ENCODE assay signal across 8 cellular contexts in the genomic region with DNA sequence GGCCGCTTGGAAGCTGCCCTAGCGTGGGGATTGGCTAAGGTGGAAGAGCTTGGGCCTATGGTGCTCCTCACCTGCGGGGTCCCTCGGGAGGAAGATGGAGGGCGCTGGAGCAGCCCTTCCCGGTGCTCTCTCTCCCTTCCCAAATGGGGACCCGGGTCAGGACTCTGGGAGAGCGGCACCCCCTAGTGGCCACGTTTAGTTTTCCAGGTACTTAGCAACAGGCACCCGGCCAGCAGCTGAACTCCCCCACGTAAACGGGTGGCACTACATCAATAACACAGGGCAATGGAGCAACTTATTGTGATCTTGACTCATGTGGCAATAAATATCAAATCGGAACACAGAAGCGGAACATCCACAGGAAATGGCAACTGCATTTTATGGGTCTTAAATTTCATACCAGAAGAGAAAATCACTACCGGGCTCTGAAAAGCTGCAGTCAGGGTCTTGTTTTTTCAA.
DNase-seq lines count a peak whose midpoint lies in the region; ATAC-seq, FAIRE-seq and TF ChIP-seq lines count a peak whose summit lies in the region.

No MANE protein-coding gene starts in this region.

- no peaks in the 10 kb centered on the region for H3K9me2 ChIP-seq in OCI-LY7 (ENCODE audit: insufficient read depth, low read length)

- CTCF ChIA-PET in OCI-LY7 (lab: Charles Lee; ENCODE audit: unreplicated experiment) = no interaction called here

- no peak for TF ChIP-seq POLR2A in GM12892 (IDR thresholded peaks at IDR 0.05; ENCODE audit: low read depth, low read length)

- no peak overlapping the region for H3K27ac ChIP-seq in OCI-LY7 (ENCODE audit: low read depth, low read length, poor library complexity, severe bottlenecking)

- H3K27me3 ChIP-seq in kidney epithelial cell (ENCODE audit: control insufficient read depth, insufficient read depth, low read length) = no peaks in the 10 kb centered on the region

- no peak for ATAC-seq in HG03095 (IDR thresholded peaks at IDR 0.05; ENCODE audit: unreplicated experiment)

- no peaks in the 10 kb centered on the region for H3K9me3 ChIP-seq in OCI-LY7 (ENCODE audit: low read length)

- H3K36me3 ChIP-seq in OCI-LY7 (ENCODE audit: insufficient read depth, low read length) = no peaks in the 10 kb centered on the region
- no peaks in the 10 kb centered on the region for H3K36me3 ChIP-seq in kidney epithelial cell (ENCODE audit: control insufficient read depth, insufficient read depth, low read length)

- peak; percentile 79 for TF ChIP-seq CTCF in AG09309 (IDR thresholded peaks at IDR 0.05; ENCODE audit: control insufficient read depth, insufficient read depth, low read depth, low read length, missing control alignments)
- TF ChIP-seq CTCF in OCI-LY7 (conservative IDR thresholded peaks at IDR 0.05; ENCODE audit: low read length) = peak; percentile 86
- TF ChIP-seq CTCF in kidney epithelial cell (IDR thresholded peaks at IDR 0.05; ENCODE audit: insufficient read depth, low read length, poor library complexity, severe bottlenecking) = peak; percentile 88

- H3K4me1 ChIP-seq in OCI-LY7 (ENCODE audit: insufficient read depth, low read length, poor library complexity, severe bottlenecking) = no peaks in the 10 kb centered on the region

- intact Hi-C loops in OCI-LY7 (cut with micrococcal nuclease; ENCODE audit: unreplicated experiment) = loop anchor here (10.0 kb wide), 1 partner anchor 1030 kb away; no protein-coding TSS in a partner anchor

- DNase-seq in AG09309 (ENCODE audit: low read depth) (peak; percentile 53), GM12892 (ENCODE audit: insufficient read length) (peak; percentile 45), HPDE6-E6E7 (ENCODE audit: extremely low spot score) (peak; percentile 59), OCI-LY7 (ENCODE audit: low spot score) (peak; percentile 47), T47D (ENCODE audit: low read depth in 1 of 2, low spot score in 1 of 2) (peak; percentile 13 to 64), kidney epithelial cell (ENCODE audit: low read depth) (peak; percentile 55)
- DNase-seq in stimulated activated CD4-positive, alpha-beta T cell treated with anti-CD3 and anti-CD28 coated beads, Interleukin-4, amount 100 ng/mL, for 48 hours (ENCODE audit: low read depth in 2 of 2) = peak; percentile 39 to 52

- POLR2A ChIA-PET in OCI-LY7 (lab: Charles Lee) = no interaction called here

- H3K4me2 ChIP-seq in OCI-LY7 (ENCODE audit: low read length) = no peak overlapping the region

- no peaks in the 10 kb centered on the region for H3K79me2 ChIP-seq in OCI-LY7 (ENCODE audit: insufficient read depth, low read depth, low read length)

- no peaks in the 10 kb centered on the region for H4K20me1 ChIP-seq in OCI-LY7 (ENCODE audit: insufficient read depth, low read length)

- no TSS peak for BruUV-seq in OCI-LY7 (replicated peaks; lab: Mats Ljungman, UMichigan)

- H2AFZ ChIP-seq in OCI-LY7 (ENCODE audit: low read length) = no peak overlapping the region

- H3K4me3 ChIP-seq in AG09309 (ENCODE audit: control insufficient read depth, low read depth, low read length) (no peak overlapping the region), OCI-LY7 (ENCODE audit: low read depth, low read length, poor library complexity, severe bottlenecking) (no peak overlapping the region), kidney epithelial cell (ENCODE audit: low read depth, low read length) (no peak overlapping the region)

- FAIRE-seq in GM12892 (lab: Jason Lieb, UNC) = peak; percentile 81

- in situ Hi-C loops in T47D (cut with HindIII; ENCODE audit: low pct_unique_long_range_greater_than_20kb, low sequenced_read_pairs) = no loop called here
